In the genomic region with DNA sequence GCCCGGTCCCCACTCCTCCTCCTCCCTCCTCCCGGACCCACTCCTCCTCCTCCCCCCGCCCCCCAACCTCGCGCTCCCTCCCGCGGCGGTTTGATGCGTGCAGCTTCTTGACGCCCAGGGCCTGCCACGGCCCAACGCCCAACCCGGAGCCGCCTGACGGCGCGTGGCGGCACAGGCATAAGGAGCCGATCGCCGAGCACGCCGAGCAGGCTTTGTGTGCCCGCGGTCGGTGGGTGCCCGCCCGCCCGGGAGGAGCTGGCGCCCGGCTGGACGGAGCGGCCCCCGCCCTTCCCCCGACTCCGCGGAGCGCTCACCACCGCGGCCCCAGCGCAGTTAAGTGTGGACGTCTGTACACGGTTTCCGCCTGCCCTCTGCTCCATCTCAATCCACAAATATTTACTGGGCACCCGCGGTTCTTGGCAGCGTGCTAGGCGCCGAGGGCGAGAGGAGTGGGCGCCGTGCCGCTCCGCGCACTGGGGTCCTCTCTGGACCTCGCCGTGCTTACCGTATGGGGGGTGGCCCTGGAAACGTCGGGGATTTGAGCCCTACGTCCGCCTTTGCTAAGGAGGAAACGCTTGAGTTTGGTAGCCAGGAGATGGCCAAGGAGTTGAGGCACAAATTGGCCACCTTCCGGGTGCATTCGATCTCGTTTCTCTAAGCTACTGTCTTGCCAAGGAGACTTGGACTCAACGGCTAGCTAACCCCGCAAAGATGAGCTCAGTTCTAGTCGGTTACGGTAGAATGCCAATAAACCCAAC, we compare ENCODE assay signal across 1 cellular context.
TF ChIP-seq lines count a peak whose summit lies in the region.

No MANE protein-coding gene starts in this region.

TF ChIP-seq in IMR-90, 13 proteins besides CTCF, POLR2A, EP300 and RAD21:
- TF ChIP-seq RFX5 (IDR thresholded peaks at IDR 0.05; ENCODE audit: low read depth, low read length) (no peak), MXI1 (IDR thresholded peaks at IDR 0.05; ENCODE audit: borderline replicate concordance, low read depth, low read length) (peak; percentile 84), MAZ (IDR thresholded peaks at IDR 0.05; ENCODE audit: borderline replicate concordance, low read depth, low read length) (peak; percentile 100), SMC3 (IDR thresholded peaks at IDR 0.05; ENCODE audit: low read depth, low read length) (no peak), BHLHE40 (IDR thresholded peaks at IDR 0.05; ENCODE audit: low read depth, low read length) (peak; percentile 77), CHD1 (IDR thresholded peaks at IDR 0.05; ENCODE audit: low read depth, low read length) (no peak), MAFK (IDR thresholded peaks at IDR 0.05; ENCODE audit: low read depth, low read length) (peak; percentile 7; the same call in 1 of the 2 replicates)
- TF ChIP-seq, protein P1, sequence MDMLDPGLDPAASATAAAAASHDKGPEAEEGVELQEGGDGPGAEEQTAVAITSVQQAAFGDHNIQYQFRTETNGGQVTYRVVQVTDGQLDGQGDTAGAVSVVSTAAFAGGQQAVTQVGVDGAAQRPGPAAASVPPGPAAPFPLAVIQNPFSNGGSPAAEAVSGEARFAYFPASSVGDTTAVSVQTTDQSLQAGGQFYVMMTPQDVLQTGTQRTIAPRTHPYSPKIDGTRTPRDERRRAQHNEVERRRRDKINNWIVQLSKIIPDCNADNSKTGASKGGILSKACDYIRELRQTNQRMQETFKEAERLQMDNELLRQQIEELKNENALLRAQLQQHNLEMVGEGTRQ (IDR thresholded peaks at IDR 0.05; ENCODE audit: low read depth, low read length) = peak; percentile 76
